33 cellular contexts compared by ENCODE assay signal in genomic region chr3:28067014-28067413, GRCh38.
"Had no signal": no experiment of that assay in that cellular context is flagged by ENCODE, and none has a peak within 500 bp of the region (broad histone marks: within the 10 kb centered on the region; RNA-seq: fewer than 3 reads in every experiment).

No MANE protein-coding gene starts in this region.

- H3K9me3 Mint-ChIP-seq: natural killer cell treated with Interleukin-12 subunit alpha and Interleukin-12 subunit beta and Interleukin-15 and Interleukin-18, amount 100 ng/mL, for 72 hours; neural crest cell; type B pancreatic cell had no signal

- ATAC-seq: naive thymus-derived CD8-positive, alpha-beta T cell; natural killer cell treated with Interleukin-12 subunit alpha and Interleukin-12 subunit beta and Interleukin-15 and Interleukin-18, amount 100 ng/mL, for 72 hours; psoas muscle; right cardiac atrium; sciatic nerve; stimulated activated memory B cell treated with anti-CD40 and anti-IgM and Interleukin-4, amounts not matched to agents 10 μg/mL and 1 μg/mL and 100 μg/mL, for 72 hours; stimulated activated naive CD8-positive, alpha-beta T cell treated with anti-CD3 and anti-CD28 coated beads, Interleukin-15, amount 100 ng/mL, for 72 hours; stimulated activated naive CD8-positive, alpha-beta T cell treated with anti-CD3 and anti-CD28 coated beads, Interleukin-15, Interleukin-2, amounts not matched to agents 100 U/mL and 50 U/mL, for 24 hours; upper lobe of right lung had no signal

- H3K4me1 ChIP-seq: parathyroid adenoma, psoas muscle, spleen, suprapubic skin, testis, tibial artery, upper lobe of right lung, uterus had no signal

- H3K36me3 ChIP-seq: neutrophil, ovary, spleen, suprapubic skin, tibial artery, transverse colon, upper lobe of right lung, uterus had no signal

- H3K4me2 ChIP-seq: smooth muscle cell had no signal

- H3K27ac ChIP-seq: neutrophil, ovary, parathyroid adenoma, psoas muscle, skin epidermis, spleen, suprapubic skin, testis, tibial artery, transverse colon, upper lobe of right lung, uterus had no signal

- H3K27me3 Mint-ChIP-seq: naive thymus-derived CD8-positive, alpha-beta T cell; natural killer cell treated with Interleukin-12 subunit alpha and Interleukin-12 subunit beta and Interleukin-15 and Interleukin-18, amount 100 ng/mL, for 72 hours; progenitor cell of endocrine pancreas; stimulated activated memory B cell treated with anti-CD40 and anti-IgM and Interleukin-4, amounts not matched to agents 10 μg/mL and 1 μg/mL and 100 μg/mL, for 72 hours; stimulated activated naive CD8-positive, alpha-beta T cell treated with anti-CD3 and anti-CD28 coated beads, Interleukin-15, amount 100 ng/mL, for 72 hours; type B pancreatic cell had no signal

- H3K9ac ChIP-seq: parathyroid adenoma had no signal

- H3K9me3 ChIP-seq: neutrophil, ovary, psoas muscle, testis had no signal

- H3K4me3 ChIP-seq: ovary, psoas muscle, skin epidermis, smooth muscle cell, spleen, suprapubic skin, testis, tibial artery, transverse colon, upper lobe of right lung, uterus had no signal

- H3K4me1 Mint-ChIP-seq: naive thymus-derived CD8-positive, alpha-beta T cell; nephron progenitor cell; neural crest cell; stimulated activated memory B cell treated with anti-CD40 and anti-IgM and Interleukin-4, amounts not matched to agents 10 μg/mL and 1 μg/mL and 100 μg/mL, for 72 hours; stimulated activated naive CD8-positive, alpha-beta T cell treated with anti-CD3 and anti-CD28 coated beads, Interleukin-15, amount 100 ng/mL, for 72 hours had no signal

- H3K36me3 Mint-ChIP-seq: natural killer cell treated with Interleukin-12 subunit alpha and Interleukin-12 subunit beta and Interleukin-15 and Interleukin-18, amount 100 ng/mL, for 72 hours; stimulated activated memory B cell treated with anti-CD40 and anti-IgM and Interleukin-4, amounts not matched to agents 10 μg/mL and 1 μg/mL and 100 μg/mL, for 72 hours; type B pancreatic cell had no signal

- H3K27ac Mint-ChIP-seq: naive thymus-derived CD8-positive, alpha-beta T cell; natural killer cell treated with Interleukin-12 subunit alpha and Interleukin-12 subunit beta and Interleukin-15 and Interleukin-18, amount 100 ng/mL, for 72 hours; nephron progenitor cell; progenitor cell of endocrine pancreas; stimulated activated memory B cell treated with anti-CD40 and anti-IgM and Interleukin-4, amounts not matched to agents 10 μg/mL and 1 μg/mL and 100 μg/mL, for 72 hours; stimulated activated naive CD8-positive, alpha-beta T cell treated with anti-CD3 and anti-CD28 coated beads, Interleukin-15, amount 100 ng/mL, for 72 hours; type B pancreatic cell had no signal

- H3K27me3 ChIP-seq: neutrophil, ovary, spleen, suprapubic skin, testis, tibial artery, transverse colon, upper lobe of right lung, uterus had no signal

- H2AFZ ChIP-seq: parathyroid adenoma had no signal

- H3K79me2 ChIP-seq: parathyroid adenoma had no signal

- H3K4me3 Mint-ChIP-seq: naive thymus-derived CD8-positive, alpha-beta T cell; natural killer cell treated with Interleukin-12 subunit alpha and Interleukin-12 subunit beta and Interleukin-15 and Interleukin-18, amount 100 ng/mL, for 72 hours; nephron progenitor cell; neural crest cell; stimulated activated memory B cell treated with anti-CD40 and anti-IgM and Interleukin-4, amounts not matched to agents 10 μg/mL and 1 μg/mL and 100 μg/mL, for 72 hours; stimulated activated naive CD8-positive, alpha-beta T cell treated with anti-CD3 and anti-CD28 coated beads, Interleukin-15, amount 100 ng/mL, for 72 hours; type B pancreatic cell had no signal

- DNase-seq: naive thymus-derived CD8-positive, alpha-beta T cell; nephron progenitor cell; nucleus accumbens; ovary; posterior cingulate gyrus; psoas muscle; right cardiac atrium; spleen; stimulated activated CD4-positive, alpha-beta T cell treated with anti-CD3 and anti-CD28 coated beads, Interleukin-12 subunit alpha, Interleukin-12 subunit beta, amount 100 ng/mL, for 4 hours; stimulated activated CD4-positive, alpha-beta T cell treated with anti-CD3 and anti-CD28 coated beads, Interleukin-1b, Interleukin-23, amount 100 ng/mL, for 48 hours; stimulated activated CD4-positive, alpha-beta T cell treated with anti-CD3 and anti-CD28 coated beads, Interleukin-4, amount 100 ng/mL, for 1 hour; stimulated activated CD4-positive, alpha-beta T cell treated with anti-CD3 and anti-CD28 coated beads, Interleukin-4, amount 100 ng/mL, for 4 hours; stimulated activated CD8-positive, alpha-beta memory T cell treated with anti-CD3 and anti-CD28 coated beads, Interleukin-4, amount 100 ng/mL, for 48 hours; stimulated activated naive CD4-positive, alpha-beta T cell; stimulated activated naive CD8-positive, alpha-beta T cell treated with anti-CD3 and anti-CD28 coated beads, Interleukin-15, amount 100 ng/mL, for 72 hours; stimulated activated naive CD8-positive, alpha-beta T cell treated with anti-CD3 and anti-CD28 coated beads, Interleukin-15, Interleukin-2, amounts not matched to agents 100 U/mL and 50 U/mL, for 24 hours; substantia nigra; testis; tibial artery; transverse colon; upper lobe of right lung; uterus had no signal
